Comparison of ENCODE assay signal across 17 cellular contexts in genomic region chr19:3981373-3981735, GRCh38. TPM values are rescaled to one million over a fixed set of nuclear protein-coding genes. Genes with fewer than 3 reads are reported as not detected.
A peak's percentile ranks its signal among the peaks of the same experiment; 100 is the strongest.
DNase-seq lines count a peak whose midpoint lies in the region; ATAC-seq and TF ChIP-seq lines count a peak whose summit lies in the region.
"Had no signal": no experiment of that assay in that cellular context is flagged by ENCODE, and none has a peak within 500 bp of the region (broad histone marks: within the 10 kb centered on the region; RNA-seq: fewer than 3 reads in every experiment).

No MANE protein-coding gene starts in this region.

- H3K4me1 Mint-ChIP-seq in chondrocyte (ENCODE audit: low read depth) (peaks cover 41% of the 10 kb centered on the region), progenitor cell of endocrine pancreas (ENCODE audit: low read depth) (peaks cover 18% of the 10 kb centered on the region)

- H3K4me3 ChIP-seq in HUES48 (ENCODE audit: low read depth, low read length): no peak overlapping the region
- H3K4me3 ChIP-seq: sigmoid colon, testis had no signal

- no peak overlapping the region for H3K9ac ChIP-seq in HUES48 (ENCODE audit: low read depth, low read length)

- H3K27me3 Mint-ChIP-seq in chondrocyte (ENCODE audit: low read depth): no peaks in the 10 kb centered on the region
- no peaks in the 10 kb centered on the region for H3K27me3 Mint-ChIP-seq in progenitor cell of endocrine pancreas
- H3K27me3 Mint-ChIP-seq: brain had no signal

- TF ChIP-seq CTCF in chondrocyte (IDR thresholded peaks at IDR 0.05) (no peak), progenitor cell of endocrine pancreas (IDR thresholded peaks at IDR 0.05; ENCODE audit: unreplicated experiment) (no peak)

- peaks cover 82% of the 10 kb centered on the region for H3K36me3 ChIP-seq in HUES48 (ENCODE audit: control insufficient read depth, insufficient read depth, low read length)

- no peak for ATAC-seq in HG03280 (IDR thresholded peaks at IDR 0.05; ENCODE audit: unreplicated experiment)

- H3K36me3 Mint-ChIP-seq in chondrocyte (ENCODE audit: low read depth) (peaks cover 55% of the 10 kb centered on the region), progenitor cell of endocrine pancreas (ENCODE audit: insufficient read depth) (peaks cover 34% of the 10 kb centered on the region)

- H3K27ac Mint-ChIP-seq in chondrocyte (ENCODE audit: unreplicated experiment): peak overlapping the region; percentile 75
- H3K27ac Mint-ChIP-seq in progenitor cell of endocrine pancreas: peak overlapping the region; percentile 88

- H3K9me3 Mint-ChIP-seq in chondrocyte (ENCODE audit: low read depth) (no peaks in the 10 kb centered on the region), progenitor cell of endocrine pancreas (ENCODE audit: low read depth) (no peaks in the 10 kb centered on the region)

- DNase-seq in Daoy (ENCODE audit: low read depth): peak; percentile 9
- no peak for DNase-seq in chondrocyte (ENCODE audit: low spot score)
- DNase-seq in progenitor cell of endocrine pancreas (ENCODE audit: low spot score, unreplicated experiment): no peak
- DNase-seq in NCI-H526 (lab: John Stamatoyannopoulos, UW): no peak
- DNase-seq in NCI-H510A treated with DMSO at 0.1 percent for 48 hours (lab: John Stamatoyannopoulos, UW): no peak
- DNase-seq: effector CD8-positive, alpha-beta T cell; NCI-H1930; NCI-H82; Right ventricle myocardium superior; testis had no signal

- 0 out of 2 replicates have a peak, but pooled peaks cover 3% of the 10 kb centered on the region for H3K27me3 ChIP-seq in HUES48 (ENCODE audit: control insufficient read depth, insufficient read depth, low read length)
- H3K27me3 ChIP-seq: sigmoid colon, testis had no signal

- peaks cover 16% of the 10 kb centered on the region for H3K4me1 ChIP-seq in HUES48 (ENCODE audit: control insufficient read depth, insufficient read depth, low read length)

- H3K27ac ChIP-seq in HUES48 (ENCODE audit: low read depth, low read length): peak overlapping the region; percentile 41
- H3K27ac ChIP-seq: testis had no signal

- H3K9me3 ChIP-seq in HUES48 (ENCODE audit: control insufficient read depth, insufficient read depth, low read length): no peaks in the 10 kb centered on the region
- H3K9me3 ChIP-seq: sigmoid colon, testis had no signal

- no peak overlapping the region for H3K4me3 Mint-ChIP-seq in chondrocyte (ENCODE audit: unreplicated experiment)
- no peak overlapping the region for H3K4me3 Mint-ChIP-seq in progenitor cell of endocrine pancreas (ENCODE audit: low read depth)

RNA-seq across cellular contexts. Expression of gene EEF2, which starts 3.9 kb away (rescaled TPM):
- total RNA-seq in Daoy (2014; rRNA removed; shearing (Covaris generic)): 1,288 and 1,386 TPM in 2 replicates
- total RNA-seq in chondrocyte (2,036 to 2,432 TPM (median 2,370 TPM) in 3 replicates), progenitor cell of endocrine pancreas (3,028 and 3,054 TPM in 2 replicates)

RNA-seq across cellular contexts. Expression of gene DAPK3, which starts 10.5 kb away (rescaled TPM):
- total RNA-seq in Daoy (2014; rRNA removed; shearing (Covaris generic)): 133 and 135 TPM in 2 replicates
- total RNA-seq in chondrocyte (131 to 185 TPM (median 170 TPM) in 3 replicates), progenitor cell of endocrine pancreas (105 and 106 TPM in 2 replicates)

RNA-seq across cellular contexts. Expression of gene PIAS4, which starts 26.2 kb away (rescaled TPM):
- 25.7 and 31.5 TPM in 2 replicates for total RNA-seq in Daoy (2014; rRNA removed; shearing (Covaris generic))
- total RNA-seq in chondrocyte (26.3 to 29.7 TPM (median 26.7 TPM) in 3 replicates), progenitor cell of endocrine pancreas (55.3 and 56.3 TPM in 2 replicates)

RNA-seq across cellular contexts. Expression of gene NMRK2, which starts 48.5 kb away (rescaled TPM):
- not detected in 2 replicates for total RNA-seq in Daoy (2014; rRNA removed; shearing (Covaris generic))
- total RNA-seq in chondrocyte: not detected in 3 replicates
- 1.4 and 2.3 TPM in 2 replicates for total RNA-seq in progenitor cell of endocrine pancreas
- total RNA-seq: glomerular endothelial cell, kidney epithelial cell, LHCN-M2 had no signal
